ENCODE assay signal across 28 cellular contexts in genomic region chr12:101779200-101779599, GRCh38. TPM values are rescaled to one million over a fixed set of nuclear protein-coding genes. Genes with fewer than 3 reads are reported as not detected.
"Had no signal": no experiment of that assay in that cellular context is flagged by ENCODE, and none has a peak within 500 bp of the region (broad histone marks: within the 10 kb centered on the region; RNA-seq: fewer than 3 reads in every experiment).

No MANE protein-coding gene starts in this region.

- ATAC-seq: activated T-cell treated with anti-CD3 and anti-CD28 coated beads, Interleukin-2, amount 50 U/mL, for 72 hours; foreskin keratinocyte; heart left ventricle; left lobe of liver; lower lobe of right lung; pancreas; psoas muscle; stimulated activated naive B cell treated with anti-CD40 and anti-IgM and Interleukin-4, amounts not matched to agents 10 μg/mL and 1 μg/mL and 100 μg/mL, for 72 hours; T-cell had no signal

- H3K27ac Mint-ChIP-seq: activated CD4-positive, alpha-beta memory T cell treated with anti-CD3 and anti-CD28 coated beads for 36 hours; activated T-cell treated with anti-CD3 and anti-CD28 coated beads, Interleukin-2, amount 50 U/mL, for 72 hours; stimulated activated naive B cell treated with anti-CD40 and anti-IgM and Interleukin-4, amounts not matched to agents 10 μg/mL and 1 μg/mL and 100 μg/mL, for 72 hours had no signal

- H3K27me3 Mint-ChIP-seq: activated CD4-positive, alpha-beta memory T cell treated with anti-CD3 and anti-CD28 coated beads for 36 hours; stimulated activated naive B cell treated with anti-CD40 and anti-IgM and Interleukin-4, amounts not matched to agents 10 μg/mL and 1 μg/mL and 100 μg/mL, for 72 hours; T-cell had no signal

- DNase-seq: activated CD4-positive, alpha-beta memory T cell treated with anti-CD3 and anti-CD28 coated beads for 36 hours; activated CD4-positive, alpha-beta T cell treated with anti-CD3 and anti-CD28 coated beads for 48 hours; activated effector memory CD4-positive, alpha-beta T cell treated with Interleukin-2 at 50 U/mL for 16 hours; activated naive CD4-positive, alpha-beta T cell treated with Interleukin-2 at 50 U/mL for 16 hours; activated T-cell treated with anti-CD3 and anti-CD28 coated beads, Interleukin-2, amount 50 U/mL, for 72 hours; amygdala; caudate nucleus; cortex of kidney; foreskin keratinocyte; heart left ventricle; hypothalamus; lower lobe of right lung; mesendoderm; pancreas; psoas muscle; sigmoid colon; stimulated activated CD4-positive, alpha-beta T cell treated with anti-CD3 and anti-CD28 coated beads, Interleukin-1b, Interleukin-23, amount 100 ng/mL, for 48 hours; stimulated activated CD4-positive, alpha-beta T cell treated with anti-CD3 and anti-CD28 coated beads, Interleukin-4, amount 100 ng/mL, for 4 hours; stimulated activated CD8-positive, alpha-beta memory T cell treated with anti-CD3 and anti-CD28 coated beads, Interleukin-4, amount 100 ng/mL, for 48 hours; stimulated activated naive B cell treated with anti-CD40 and anti-IgM and Interleukin-4, amounts not matched to agents 10 μg/mL and 1 μg/mL and 100 μg/mL, for 72 hours; stomach; T-cell; thyroid gland; upper lobe of left lung had no signal

- H3K9me3 Mint-ChIP-seq: activated CD4-positive, alpha-beta memory T cell treated with anti-CD3 and anti-CD28 coated beads for 36 hours; activated T-cell treated with anti-CD3 and anti-CD28 coated beads, Interleukin-2, amount 50 U/mL, for 72 hours; stimulated activated naive B cell treated with anti-CD40 and anti-IgM and Interleukin-4, amounts not matched to agents 10 μg/mL and 1 μg/mL and 100 μg/mL, for 72 hours; T-cell had no signal

- H3K4me3 Mint-ChIP-seq: activated CD4-positive, alpha-beta memory T cell treated with anti-CD3 and anti-CD28 coated beads for 36 hours; activated T-cell treated with anti-CD3 and anti-CD28 coated beads, Interleukin-2, amount 50 U/mL, for 72 hours; stimulated activated naive B cell treated with anti-CD40 and anti-IgM and Interleukin-4, amounts not matched to agents 10 μg/mL and 1 μg/mL and 100 μg/mL, for 72 hours; T-cell had no signal

RNA-seq across cellular contexts. Expression of gene SYCP3, which starts 39.9 kb away (rescaled TPM):
- total RNA-seq: esophagus muscularis mucosa, heart left ventricle, kidney epithelial cell, left lobe of liver, vagina had no signal
